In genomic region chr3:111591555-111591954, GRCh38 we compare ENCODE assay signal across 25 cellular contexts. TPM values are rescaled to one million over a fixed set of nuclear protein-coding genes. Genes with fewer than 3 reads are reported as not detected.
DNase-seq lines count a peak whose midpoint lies in the region; ATAC-seq and TF ChIP-seq lines count a peak whose summit lies in the region.
"Had no signal": no experiment of that assay in that cellular context is flagged by ENCODE, and none has a peak within 500 bp of the region (broad histone marks: within the 10 kb centered on the region; RNA-seq: fewer than 3 reads in every experiment).

No MANE protein-coding gene starts in this region.

- H3K4me1 ChIP-seq in CD8-positive, alpha-beta memory T cell (ENCODE audit: insufficient read depth, low read length): peaks cover 16% of the 10 kb centered on the region
- H3K4me1 ChIP-seq in osteoblast (ENCODE audit: insufficient read depth, low read length): peaks cover 63% of the 10 kb centered on the region
- H3K4me1 ChIP-seq: lower lobe of right lung, transverse colon had no signal

- H3K27me3 Mint-ChIP-seq in activated CD4-positive, alpha-beta T cell treated with anti-CD3 and anti-CD28 coated beads for 36 hours: no peaks in the 10 kb centered on the region
- no peaks in the 10 kb centered on the region for H3K27me3 Mint-ChIP-seq in CD8-positive, alpha-beta memory T cell
- H3K27me3 Mint-ChIP-seq in activated naive CD8-positive, alpha-beta T cell: no peaks in the 10 kb centered on the region
- H3K27me3 Mint-ChIP-seq: brain; naive thymus-derived CD8-positive, alpha-beta T cell had no signal

- peak overlapping the region; percentile 93 for H3K4me3 Mint-ChIP-seq in activated CD4-positive, alpha-beta T cell treated with anti-CD3 and anti-CD28 coated beads for 36 hours
- peak overlapping the region in 1 of 7 donors; percentile 67 for H3K4me3 Mint-ChIP-seq in CD8-positive, alpha-beta memory T cell
- H3K4me3 Mint-ChIP-seq in activated naive CD8-positive, alpha-beta T cell: peak overlapping the region; percentile 69
- H3K4me3 Mint-ChIP-seq: brain; GM23338; immature natural killer cell; naive thymus-derived CD8-positive, alpha-beta T cell had no signal

- no peak overlapping the region for H3K4me2 ChIP-seq in osteoblast (ENCODE audit: insufficient read depth, low read length)
- H3K4me2 ChIP-seq: GM23338 had no signal

- peaks cover 4% of the 10 kb centered on the region for H3K9me3 Mint-ChIP-seq in activated CD4-positive, alpha-beta T cell treated with anti-CD3 and anti-CD28 coated beads for 36 hours (ENCODE audit: low read depth)
- no peaks in the 10 kb centered on the region for H3K9me3 Mint-ChIP-seq in CD8-positive, alpha-beta memory T cell
- H3K9me3 Mint-ChIP-seq in activated naive CD8-positive, alpha-beta T cell (ENCODE audit: low read depth): peaks cover 4% of the 10 kb centered on the region
- H3K9me3 Mint-ChIP-seq: immature natural killer cell had no signal

- H3K4me3 ChIP-seq in CD8-positive, alpha-beta memory T cell (ENCODE audit: low read length): no peak overlapping the region
- no peak overlapping the region for H3K4me3 ChIP-seq in osteoblast (ENCODE audit: insufficient read depth, low read length)
- H3K4me3 ChIP-seq: dorsolateral prefrontal cortex, esophagus squamous epithelium, GM23338, lower lobe of right lung, skin epidermis, transverse colon had no signal

- no peak overlapping the region for H3K27ac ChIP-seq in CD8-positive, alpha-beta memory T cell (ENCODE audit: low read depth, low read length)
- no peak overlapping the region for H3K27ac ChIP-seq in osteoblast (ENCODE audit: low read depth, low read length)
- H3K27ac ChIP-seq: dorsolateral prefrontal cortex, esophagus squamous epithelium, lower lobe of right lung, transverse colon had no signal

- DNase-seq in activated CD4-positive, alpha-beta T cell treated with anti-CD3 and anti-CD28 coated beads for 36 hours: no peak
- no peak for DNase-seq in activated CD4-positive, alpha-beta T cell treated with anti-CD3 and anti-CD28 coated beads for 48 hours
- no peak for DNase-seq in CD8-positive, alpha-beta memory T cell
- DNase-seq in osteoblast (ENCODE audit: insufficient read length, low spot score, missing footprints) (peak; percentile 38), DMS53 treated with DMSO at 0.1 percent for 48 hours (lab: John Stamatoyannopoulos, UW; ENCODE audit: unreplicated experiment) (no peak), foreskin melanocyte (no peak), cerebellar cortex (ENCODE audit: low spot score) (no peak)
- DNase-seq: activated CD4-positive, alpha-beta T cell treated with anti-CD3 and anti-CD28 coated beads for 1 hour; dorsolateral prefrontal cortex; esophagus squamous epithelium; head of caudate nucleus; immature natural killer cell; lower lobe of right lung; naive thymus-derived CD8-positive, alpha-beta T cell; NCI-H1930; NCI-H524; SHP77 treated with DMSO at 0.1 percent for 48 hours; T-helper 9 cell; transverse colon had no signal

- H3K27me3 ChIP-seq in CD8-positive, alpha-beta memory T cell (ENCODE audit: insufficient read depth, low read length, poor library complexity, severe bottlenecking): no peaks in the 10 kb centered on the region
- no peaks in the 10 kb centered on the region for H3K27me3 ChIP-seq in osteoblast (ENCODE audit: insufficient read depth, low read length)
- H3K27me3 ChIP-seq: transverse colon had no signal

- intact Hi-C loops in activated CD4-positive, alpha-beta T cell treated with anti-CD3 and anti-CD28 coated beads for 36 hours (cut with DNase I, micrococcal nuclease): loop anchor here in 1 of 2 experiments (10.0 kb wide), 1 partner anchor 903 kb away; the partner anchor contains the start of gene BTLA

- H3K27ac Mint-ChIP-seq in activated CD4-positive, alpha-beta T cell treated with anti-CD3 and anti-CD28 coated beads for 36 hours: peak overlapping the region; percentile 98
- peak overlapping the region in 7 of 8 donors; percentile 39 to 77 (median 54) for H3K27ac Mint-ChIP-seq in CD8-positive, alpha-beta memory T cell
- peak overlapping the region; percentile 59 for H3K27ac Mint-ChIP-seq in activated naive CD8-positive, alpha-beta T cell
- H3K27ac Mint-ChIP-seq: brain, GM23338 had no signal

- peaks cover 86% of the 10 kb centered on the region for H3K36me3 Mint-ChIP-seq in activated CD4-positive, alpha-beta T cell treated with anti-CD3 and anti-CD28 coated beads for 36 hours (ENCODE audit: low read depth)
- H3K36me3 Mint-ChIP-seq in CD8-positive, alpha-beta memory T cell: peaks cover 10 to 90% (median 30%) of the 10 kb centered on the region in 3 donors
- peaks cover 31% of the 10 kb centered on the region for H3K36me3 Mint-ChIP-seq in activated naive CD8-positive, alpha-beta T cell
- H3K36me3 Mint-ChIP-seq: brain had no signal

- no peak overlapping the region for H2AFZ ChIP-seq in osteoblast (ENCODE audit: low read length)
- H2AFZ ChIP-seq: GM23338 had no signal

- peaks cover 60% of the 10 kb centered on the region for H3K4me1 Mint-ChIP-seq in activated CD4-positive, alpha-beta T cell treated with anti-CD3 and anti-CD28 coated beads for 36 hours
- peaks cover 51 to 91% (median 83%) of the 10 kb centered on the region in 3 donors for H3K4me1 Mint-ChIP-seq in CD8-positive, alpha-beta memory T cell
- peaks cover 74% of the 10 kb centered on the region for H3K4me1 Mint-ChIP-seq in activated naive CD8-positive, alpha-beta T cell (ENCODE audit: low read depth)
- H3K4me1 Mint-ChIP-seq: brain, GM23338 had no signal

- POLR2A ChIA-PET in activated CD4-positive, alpha-beta T cell treated with anti-CD3 and anti-CD28 coated beads for 36 hours (lab: Charles Lee): interaction anchor here (0.6 kb wide), 1 partner anchor 387 kb away, joined by 6 read pairs; no protein-coding TSS in a partner anchor
- POLR2A ChIA-PET in CD8-positive, alpha-beta memory T cell (lab: Charles Lee): no interaction called here

- no peaks in the 10 kb centered on the region for H4K20me1 ChIP-seq in osteoblast (ENCODE audit: insufficient read depth, low read length)

- H3K79me2 ChIP-seq in osteoblast (ENCODE audit: insufficient read depth, low read length): no peaks in the 10 kb centered on the region

- no peak for TF ChIP-seq CTCF in osteoblast (IDR thresholded peaks at IDR 0.05; ENCODE audit: extremely low read depth, low read depth, low read length)

- no peak for ATAC-seq in activated CD4-positive, alpha-beta T cell treated with anti-CD3 and anti-CD28 coated beads for 36 hours
- ATAC-seq: GM23338; lower lobe of right lung; naive thymus-derived CD8-positive, alpha-beta T cell had no signal

- peaks cover 25% of the 10 kb centered on the region for H3K36me3 ChIP-seq in CD8-positive, alpha-beta memory T cell (ENCODE audit: insufficient read depth, low read length)
- H3K36me3 ChIP-seq in osteoblast (ENCODE audit: insufficient read depth, low read length): no peaks in the 10 kb centered on the region
- H3K36me3 ChIP-seq: esophagus squamous epithelium, lower lobe of right lung, transverse colon had no signal

- CTCF ChIA-PET in activated CD4-positive, alpha-beta T cell treated with anti-CD3 and anti-CD28 coated beads for 36 hours (lab: Charles Lee): interaction anchor here (1.3 kb wide), 1 partner anchor 14 kb away, joined by 4 read pairs; no protein-coding TSS in a partner anchor
- CTCF ChIA-PET in CD8-positive, alpha-beta memory T cell (lab: Charles Lee): interaction anchor here (2.4 kb wide), 1 partner anchor 25 kb away, joined by 12 read pairs; no protein-coding TSS in a partner anchor

- H3K9me3 ChIP-seq in CD8-positive, alpha-beta memory T cell (ENCODE audit: low read length): no peaks in the 10 kb centered on the region
- H3K9me3 ChIP-seq in osteoblast (ENCODE audit: low read depth, low read length): no peaks in the 10 kb centered on the region
- H3K9me3 ChIP-seq: esophagus squamous epithelium, lower lobe of right lung, transverse colon had no signal

RNA-seq across cellular contexts. Expression of gene ZBED2, which starts 3.6 kb away (rescaled TPM):
- 100 to 1,000 TPM; 313 to 418 TPM for total RNA-seq in activated CD4-positive, alpha-beta T cell treated with anti-CD3 and anti-CD28 coated beads for 36 hours
- 100 to 1,000 TPM; 547 to 551 TPM for total RNA-seq in CD8-positive, alpha-beta memory T cell
- polyA plus RNA-seq in CD8-positive, alpha-beta memory T cell: 0.51 TPM
- under 0.01 TPM in 1 of 2 replicates, not detected in the other for total RNA-seq in osteoblast
- total RNA-seq: A673, GM23338, posterior vena cava, transverse colon had no signal
- polyA plus RNA-seq: GM23338 had no signal

RNA-seq across cellular contexts. Expression of gene CD96, which starts 49.6 kb away (rescaled TPM):
- 10 to 100 TPM; 38.3 to 40.8 TPM for total RNA-seq in activated CD4-positive, alpha-beta T cell treated with anti-CD3 and anti-CD28 coated beads for 36 hours
- 10 to 100 TPM; 69.1 to 80.9 TPM for total RNA-seq in CD8-positive, alpha-beta memory T cell
- polyA plus RNA-seq in CD8-positive, alpha-beta memory T cell: 262 TPM
- total RNA-seq in osteoblast: under 0.01 TPM in 1 of 2 replicates, not detected in the other
- total RNA-seq: A673, GM23338 had no signal

Comparison
In these comparisons a context has a peak if more than half of its experiments do, and no peak if none do; other contexts are left out.
1. RNA of gene ZBED2, which starts 3.6 kb away (total RNA-seq): 547 to 551 TPM in CD8-positive, alpha-beta memory T cell and 313 to 418 TPM in activated CD4-positive, alpha-beta T cell treated with anti-CD3 and anti-CD28 coated beads for 36 hours; under 0.01 TPM in osteoblast; every median in the first group is over 100 times any median in the second.
2. RNA of gene CD96, which starts 49.6 kb away (total RNA-seq): 69.1 to 80.9 TPM in CD8-positive, alpha-beta memory T cell and 38.3 to 40.8 TPM in activated CD4-positive, alpha-beta T cell treated with anti-CD3 and anti-CD28 coated beads for 36 hours; under 0.01 TPM in osteoblast; every median in the first group is over 10 times any median in the second.
3. Peak in every context shown above with its lines, with median percentiles within 50 percentile points of each other: H3K27ac Mint-ChIP-seq.